ENCODE assay signal across 16 cellular contexts in the genomic region with DNA sequence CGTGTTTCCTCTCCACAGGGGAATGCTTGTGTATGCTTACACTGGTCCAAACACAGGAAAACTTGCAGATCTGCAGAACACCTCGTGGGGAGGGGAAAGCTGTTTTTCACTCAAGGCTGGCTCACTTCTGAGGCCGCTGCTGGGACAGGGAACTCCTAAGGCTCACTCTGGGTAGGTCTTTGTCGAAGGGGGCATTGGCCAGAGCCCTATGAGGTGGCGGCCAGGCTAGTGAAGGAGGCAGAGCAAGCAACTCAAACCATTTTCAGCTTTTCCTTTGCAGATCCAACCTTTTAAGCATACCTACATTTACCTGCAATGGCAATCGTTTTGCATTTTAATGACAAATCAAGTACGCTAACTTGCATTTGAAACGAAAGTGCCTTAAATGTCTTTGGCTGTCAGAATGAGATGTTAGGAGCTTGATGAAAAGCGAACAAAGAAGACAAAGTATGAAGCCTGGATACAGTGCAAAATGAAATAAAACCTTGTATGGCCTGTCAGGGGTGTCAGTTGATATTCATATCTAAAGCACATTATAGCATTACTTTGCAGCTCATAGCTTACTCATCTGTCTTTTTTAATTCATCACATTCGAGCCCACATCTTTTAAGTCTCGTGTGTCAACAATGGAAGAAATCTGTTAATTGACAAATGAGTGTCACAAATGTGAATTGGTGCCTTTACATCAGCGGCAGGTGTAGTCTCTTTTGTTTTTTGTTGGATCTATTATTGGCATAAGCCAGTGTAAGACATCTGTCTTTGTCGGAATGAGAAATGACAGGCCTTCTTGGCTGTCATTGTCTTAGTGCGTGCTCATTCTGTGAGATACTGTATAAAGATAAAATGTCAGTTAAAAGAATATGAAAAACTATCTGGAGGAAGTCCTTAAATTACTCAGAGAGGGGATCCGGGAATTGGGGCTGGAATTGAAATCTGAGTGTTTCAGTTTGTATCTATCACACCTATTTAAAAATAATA. TPM values are rescaled to one million over a fixed set of nuclear protein-coding genes. Genes with fewer than 3 reads are reported as not detected.
A peak's percentile ranks its signal among the peaks of the same experiment; 100 is the strongest.
DNase-seq lines count a peak whose midpoint lies in the region; ATAC-seq and TF ChIP-seq lines count a peak whose summit lies in the region.
"Had no signal": no experiment of that assay in that cellular context is flagged by ENCODE, and none has a peak within 500 bp of the region (broad histone marks: within the 10 kb centered on the region; RNA-seq: fewer than 3 reads in every experiment).

No MANE protein-coding gene starts in this region.

- intact Hi-C loops in transverse colon (cut with DNase I; ENCODE audit: low total_unique reads) = no loop called here

- H3K9me3 ChIP-seq in transverse colon = no peaks in the 10 kb centered on the region
- H3K9me3 ChIP-seq: BLaER1 treated with 17β-estradiol and CSF1 and Interleukin-3, amounts not matched to agents 10 nM and 100 nM had no signal

- TF ChIP-seq EP300 in transverse colon (IDR thresholded peaks at IDR 0.05; ENCODE audit: low read depth) = no peak

- H3K36me3 ChIP-seq in transverse colon = no peaks in the 10 kb centered on the region
- H3K36me3 ChIP-seq: BLaER1 treated with 17β-estradiol and CSF1 and Interleukin-3, amounts not matched to agents 10 nM and 100 nM had no signal

- in situ Hi-C loops in transverse colon (cut with MboI; ENCODE audit: low pct_ligation_motif_present in 1 of 4, low pct_unique_long_range_greater_than_20kb in 1 of 4, low sequenced_read_pairs in 3 of 4) = no loop called here
- in situ Hi-C loops in GM13977 (cut with MboI; ENCODE audit: low pct_unique_long_range_greater_than_20kb, low sequenced_read_pairs, unreplicated experiment) = no loop called here

- H3K4me3 ChIP-seq in transverse colon = no peak overlapping the region
- H3K4me3 ChIP-seq: BLaER1 treated with 17β-estradiol and CSF1 and Interleukin-3, amounts not matched to agents 10 nM and 100 nM had no signal

- no peak for TF ChIP-seq POLR2A in transverse colon (IDR thresholded peaks at IDR 0.05)

- H3K27me3 ChIP-seq in transverse colon = no peaks in the 10 kb centered on the region
- H3K27me3 ChIP-seq: BLaER1 treated with 17β-estradiol and CSF1 and Interleukin-3, amounts not matched to agents 10 nM and 100 nM had no signal

- DNase-seq in NCI-H1105 treated with DMSO at 0.1 percent for 48 hours (lab: John Stamatoyannopoulos, UW) = peak; percentile 27
- no peak for DNase-seq in NCI-H1105 (lab: John Stamatoyannopoulos, UW)
- peak; percentile 16 for DNase-seq in NCI-H69 (lab: John Stamatoyannopoulos, UW)
- DNase-seq in ecto neural progenitor cell (ENCODE audit: low spot score) = peak; percentile 36
- DNase-seq in putamen (ENCODE audit: low spot score) = peak; percentile 27
- DNase-seq in transverse colon = no peak
- no peak for DNase-seq in GM13977 (ENCODE audit: low spot score)
- DNase-seq: NCI-H187, NCI-H2171 treated with DMSO at 0.1 percent for 48 hours, NCI-H510A treated with DMSO at 0.1 percent for 48 hours had no signal

- WGBS in transverse colon (ENCODE audit: low coverage in 1 of 2), 2 donors = 78 to 84% methylated on average over 10 to 15 of the region's 15 CpGs

- no peak for ATAC-seq in GM21737 (IDR thresholded peaks at IDR 0.05; ENCODE audit: unreplicated experiment)
- ATAC-seq: Panc1, Right ventricle myocardium inferior had no signal

- no peak for TF ChIP-seq CTCF in transverse colon (IDR thresholded peaks at IDR 0.05)
- TF ChIP-seq CTCF in GM13977 (IDR thresholded peaks at IDR 0.05; ENCODE audit: extremely low read depth, insufficient read depth, missing control alignments) = no peak

- no peaks in the 10 kb centered on the region for H3K4me1 ChIP-seq in transverse colon

- H3K27ac ChIP-seq in transverse colon = no peak overlapping the region
- H3K27ac ChIP-seq: 22Rv1; BLaER1 treated with 17β-estradiol and CSF1 and Interleukin-3, amounts not matched to agents 10 nM and 100 nM had no signal

RNA-seq across cellular contexts. Expression of gene LRMDA, which starts 30.5 kb away (rescaled TPM):
- total RNA-seq in transverse colon = 1 to 10 TPM; 2.2 to 7.8 (median 4.5) TPM
- total RNA-seq: HT-29 had no signal

Comparison
In these comparisons a context has a peak if more than half of its experiments do, and no peak if none do; other contexts are left out.
1. DNase-seq: peak in NCI-H1105 treated with DMSO at 0.1 percent for 48 hours (single experiment), NCI-H69 (single experiment), ecto neural progenitor cell (single experiment) and putamen (single experiment); none in NCI-H1105 (single experiment), transverse colon (single experiment) and GM13977 (single experiment).